In genomic region chr3:112847692-112848091, GRCh38 we compare ENCODE assay signal across 13 cellular contexts. TPM values are rescaled to one million over a fixed set of nuclear protein-coding genes. Genes with fewer than 3 reads are reported as not detected.
A peak's percentile ranks its signal among the peaks of the same experiment; 100 is the strongest.
DNase-seq lines count a peak whose midpoint lies in the region; ATAC-seq lines count a peak whose summit lies in the region.
"Had no signal": no experiment of that assay in that cellular context is flagged by ENCODE, and none has a peak within 500 bp of the region (broad histone marks: within the 10 kb centered on the region; RNA-seq: fewer than 3 reads in every experiment).

No MANE protein-coding gene starts in this region.

- no peak for DNase-seq in activated T-cell treated with anti-CD3 and anti-CD28 coated beads, Interleukin-2, amount 50 U/mL, for 4 hours
- no peak for DNase-seq in NCI-H187 (lab: John Stamatoyannopoulos, UW)
- DNase-seq in ecto neural progenitor cell (ENCODE audit: low spot score) = no peak
- DNase-seq: BE2C, endodermal cell, NCI-H1436 treated with DMSO at 0.1 percent for 48 hours, Right ventricle myocardium superior had no signal

- peaks cover 10% of the 10 kb centered on the region for H3K36me3 Mint-ChIP-seq in activated T-cell treated with anti-CD3 and anti-CD28 coated beads, Interleukin-2, amount 50 U/mL, for 4 hours (ENCODE audit: insufficient read depth)

- ATAC-seq in GM19351 (IDR thresholded peaks at IDR 0.05; ENCODE audit: unreplicated experiment) (peak; percentile 68), HG03354 (IDR thresholded peaks at IDR 0.05; ENCODE audit: poor library complexity, severe bottlenecking, unreplicated experiment) (peak; percentile 95), HG02852 (IDR thresholded peaks at IDR 0.05; ENCODE audit: unreplicated experiment) (no peak), HG02759 (IDR thresholded peaks at IDR 0.05; ENCODE audit: unreplicated experiment) (no peak)
- no peak for ATAC-seq in activated T-cell treated with anti-CD3 and anti-CD28 coated beads, Interleukin-2, amount 50 U/mL, for 4 hours

- H3K4me1 Mint-ChIP-seq in activated T-cell treated with anti-CD3 and anti-CD28 coated beads, Interleukin-2, amount 50 U/mL, for 4 hours (ENCODE audit: low read depth) = peaks cover 25% of the 10 kb centered on the region
- H3K4me1 Mint-ChIP-seq: endodermal cell had no signal

- H3K4me3 Mint-ChIP-seq in activated T-cell treated with anti-CD3 and anti-CD28 coated beads, Interleukin-2, amount 50 U/mL, for 4 hours = peak overlapping the region; percentile 1
- H3K4me3 Mint-ChIP-seq: endodermal cell had no signal

- no peaks in the 10 kb centered on the region for H3K27me3 Mint-ChIP-seq in activated T-cell treated with anti-CD3 and anti-CD28 coated beads, Interleukin-2, amount 50 U/mL, for 4 hours (ENCODE audit: low read depth)

- 0 out of 2 replicates have a peak, but pooled peaks cover 5% of the 10 kb centered on the region for H3K36me3 ChIP-seq in ACC112 (ENCODE audit: insufficient read depth, low read length)
- H3K36me3 ChIP-seq: BE2C had no signal

- peak overlapping the region; percentile 96 for H2AFZ ChIP-seq in ACC112 (ENCODE audit: low read length, unreplicated experiment)

- no peaks in the 10 kb centered on the region for H3K27me3 ChIP-seq in ACC112 (ENCODE audit: insufficient read depth, low read length)
- H3K27me3 ChIP-seq: BE2C had no signal

- no peak overlapping the region for H3K27ac ChIP-seq in ACC112 (ENCODE audit: low read depth, low read length)

- peak overlapping the region; percentile 68; the same call in 1 of the 2 replicates for H3K4me3 ChIP-seq in ACC112 (ENCODE audit: low read depth, low read length)

- H3K4me1 ChIP-seq in ACC112 (ENCODE audit: control insufficient read depth, insufficient read depth, low read length, unreplicated experiment) = peaks cover 5% of the 10 kb centered on the region
- H3K4me1 ChIP-seq: BE2C had no signal

- peaks cover 33% of the 10 kb centered on the region for H3K9me3 Mint-ChIP-seq in activated T-cell treated with anti-CD3 and anti-CD28 coated beads, Interleukin-2, amount 50 U/mL, for 4 hours

- no peaks in the 10 kb centered on the region for H3K79me2 ChIP-seq in ACC112 (ENCODE audit: control insufficient read depth, insufficient read depth, low read length, unreplicated experiment)

RNA-seq across cellular contexts. Expression of gene CD200R1L, which starts 1.0 kb away (rescaled TPM):
- not detected for total RNA-seq in activated T-cell treated with anti-CD3 and anti-CD28 coated beads, Interleukin-2, amount 50 U/mL, for 4 hours
- total RNA-seq: endodermal cell, posterior vena cava, Right ventricle myocardium superior had no signal

Comparison
In these comparisons a context has a peak if more than half of its experiments do, and no peak if none do; other contexts are left out.
1. ATAC-seq: peak in GM19351 (single experiment) and HG03354 (single experiment); none in activated T-cell treated with anti-CD3 and anti-CD28 coated beads, Interleukin-2, amount 50 U/mL, for 4 hours (0 of 2), HG02852 (single experiment) and HG02759 (single experiment).